8 cellular contexts compared by ENCODE assay signal in the genomic region with DNA sequence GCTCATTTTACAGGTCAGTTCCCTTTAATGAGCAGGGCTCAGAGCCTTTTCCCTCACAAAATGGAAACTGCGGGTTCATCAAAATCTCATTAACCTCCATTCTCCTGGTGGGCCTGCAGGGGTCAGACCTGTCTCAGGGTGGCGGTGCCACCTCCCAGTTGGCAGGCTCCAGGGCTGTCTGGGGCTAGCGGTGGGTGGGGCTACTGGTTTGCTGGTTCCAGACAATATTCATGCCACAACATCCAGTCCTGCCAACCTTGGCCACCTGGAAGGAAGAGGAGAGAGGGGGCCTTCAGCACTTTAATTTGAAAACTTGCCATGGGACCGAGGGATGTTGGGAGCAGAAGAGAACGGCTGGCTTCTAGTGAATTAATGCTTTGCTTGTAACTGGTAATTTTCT. TPM values are rescaled to one million over a fixed set of nuclear protein-coding genes. Genes with fewer than 3 reads are reported as not detected.
DNase-seq lines count a peak whose midpoint lies in the region; ATAC-seq, FAIRE-seq and TF ChIP-seq lines count a peak whose summit lies in the region.

No MANE protein-coding gene starts in this region.

- ATAC-seq in psoas muscle (peak in 3 of 4 donors; percentile 65 to 75 (median 67)), GM19035 (IDR thresholded peaks at IDR 0.05; ENCODE audit: unreplicated experiment) (no peak), HG03139 (IDR thresholded peaks at IDR 0.05; ENCODE audit: unreplicated experiment) (no peak)

- no peaks in the 10 kb centered on the region for H3K9me3 ChIP-seq in SU-DHL-6 (ENCODE audit: insufficient read depth, low read length)
- no peaks in the 10 kb centered on the region for H3K9me3 ChIP-seq in psoas muscle

- peak; percentile 78 for FAIRE-seq in HTR-8/SVneo (lab: Jason Lieb, UNC)

- H3K4me1 ChIP-seq in psoas muscle: no peaks in the 10 kb centered on the region

- no peaks in the 10 kb centered on the region for H3K79me2 ChIP-seq in SU-DHL-6 (ENCODE audit: insufficient read depth, low read length)

- no peaks in the 10 kb centered on the region for H4K20me1 ChIP-seq in SU-DHL-6 (ENCODE audit: low read depth, low read length)

- H2AFZ ChIP-seq in SU-DHL-6 (ENCODE audit: low read depth, low read length, severe bottlenecking): no peak overlapping the region

- H3K4me2 ChIP-seq in SU-DHL-6 (ENCODE audit: low read depth, low read length, poor library complexity, severe bottlenecking): no peak overlapping the region

- H3K36me3 Mint-ChIP-seq in Calu3 (ENCODE audit: insufficient read depth, unreplicated experiment): no peaks in the 10 kb centered on the region

- intact Hi-C loops in Calu3 (cut with micrococcal nuclease; ENCODE audit: unreplicated experiment) (loop anchor here (2.0 kb wide), 1 partner anchor 341 kb away; no protein-coding TSS in a partner anchor), psoas muscle (cut with DNase I) (no loop called here)

- TF ChIP-seq CTCF in Calu3 (IDR thresholded peaks at IDR 0.05; ENCODE audit: unreplicated experiment) (peak; percentile 44), SU-DHL-6 (IDR thresholded peaks at IDR 0.05; ENCODE audit: insufficient read depth, low read length, poor library complexity, severe bottlenecking) (peak; percentile 45), fibroblast of mammary gland (conservative IDR thresholded peaks at IDR 0.05; ENCODE audit: control insufficient read depth, insufficient read depth, low read depth, low read length) (peak; percentile 34), psoas muscle (IDR thresholded peaks at IDR 0.05) (peak; percentile 17)

- peaks cover 95% of the 10 kb centered on the region for H3K27me3 Mint-ChIP-seq in Calu3 (ENCODE audit: unreplicated experiment)

- peaks cover 3% of the 10 kb centered on the region for H3K9me3 Mint-ChIP-seq in Calu3 (ENCODE audit: low read depth, unreplicated experiment)

- H3K9me2 ChIP-seq in SU-DHL-6 (replicated peaks; ENCODE audit: insufficient read depth, low read length): no peaks in the 10 kb centered on the region

- no peaks in the 10 kb centered on the region for H3F3A ChIP-seq in SU-DHL-6 (ENCODE audit: insufficient read depth)

- H3K27ac ChIP-seq in SU-DHL-6 (ENCODE audit: low read depth, low read length) (no peak overlapping the region), psoas muscle (no peak overlapping the region)

- H3K27ac Mint-ChIP-seq in Calu3 (ENCODE audit: unreplicated experiment): no peak overlapping the region

- H3K4me3 Mint-ChIP-seq in Calu3 (ENCODE audit: low read depth, unreplicated experiment): no peak overlapping the region

- H3K36me3 ChIP-seq in SU-DHL-6 (ENCODE audit: low read length): no peaks in the 10 kb centered on the region
- H3K36me3 ChIP-seq in psoas muscle (ENCODE audit: insufficient read depth in 1 of 2, low read depth in 1 of 2): no peaks in the 10 kb centered on the region

- no peak overlapping the region for H3K9ac ChIP-seq in SU-DHL-6 (ENCODE audit: low read length)

- H3K4me3 ChIP-seq in SU-DHL-6 (ENCODE audit: insufficient read depth, low read length, poor library complexity, severe bottlenecking): no peak overlapping the region
- H3K4me3 ChIP-seq in fibroblast of mammary gland (ENCODE audit: control insufficient read depth, low read depth, low read length): no peak overlapping the region
- no peak overlapping the region for H3K4me3 ChIP-seq in psoas muscle

- BruUV-seq in Calu3 (replicated peaks; lab: Mats Ljungman, UMichigan): no TSS peak

- CTCF ChIA-PET in Calu3 (lab: Charles Lee): interaction anchor here (1.5 kb wide), 1 partner anchor 341 kb away, joined by 4 read pairs; no protein-coding TSS in a partner anchor

- no peaks in the 10 kb centered on the region for H3K27me3 ChIP-seq in SU-DHL-6 (ENCODE audit: low read length)
- H3K27me3 ChIP-seq in psoas muscle (ENCODE audit: insufficient read depth in 3 of 3, low read length in 2 of 3): no peaks in the 10 kb centered on the region

- H3K4me1 Mint-ChIP-seq in Calu3 (ENCODE audit: low read depth, unreplicated experiment): peaks cover 9% of the 10 kb centered on the region

- DNase-seq in Calu3: peak; percentile 77
- DNase-seq in HTR-8/SVneo (ENCODE audit: insufficient read length, low spot score): peak; percentile 78
- peak; percentile 22 for DNase-seq in fibroblast of mammary gland (ENCODE audit: low read depth)
- DNase-seq in psoas muscle: peak in 1 of 2 donors; percentile 65
- DNase-seq in NCI-H187 (lab: John Stamatoyannopoulos, UW): no peak

- 16 to 26% (median 23%) methylated on average over 5 of the region's 5 CpGs for WGBS in psoas muscle, 3 donors

RNA-seq across cellular contexts. Expression of a gene that starts 41.9 kb away (rescaled TPM):
- total RNA-seq in Calu3 (2022) (106 and 113 TPM in 2 replicates), psoas muscle (10 to 100 TPM; 26.7 to 44.0 (median 33.5) TPM)
- 10 to 100 TPM; 36.6 to 42.6 (median 39.7) TPM for polyA plus RNA-seq in psoas muscle

Comparison
In these comparisons a context has a peak if more than half of its experiments do, and no peak if none do; other contexts are left out.
1. DNase-seq: peak in Calu3 (single experiment), HTR-8/SVneo (single experiment) and fibroblast of mammary gland (single experiment); none in NCI-H187 (0 of 2).
2. ATAC-seq: peak in psoas muscle (3 of 4); none in GM19035 (single experiment) and HG03139 (single experiment).
3. Peak in every context shown above with its lines, with median percentiles within 50 percentile points of each other: CTCF ChIP-seq.